31 cellular contexts compared by ENCODE assay signal in the genomic region with DNA sequence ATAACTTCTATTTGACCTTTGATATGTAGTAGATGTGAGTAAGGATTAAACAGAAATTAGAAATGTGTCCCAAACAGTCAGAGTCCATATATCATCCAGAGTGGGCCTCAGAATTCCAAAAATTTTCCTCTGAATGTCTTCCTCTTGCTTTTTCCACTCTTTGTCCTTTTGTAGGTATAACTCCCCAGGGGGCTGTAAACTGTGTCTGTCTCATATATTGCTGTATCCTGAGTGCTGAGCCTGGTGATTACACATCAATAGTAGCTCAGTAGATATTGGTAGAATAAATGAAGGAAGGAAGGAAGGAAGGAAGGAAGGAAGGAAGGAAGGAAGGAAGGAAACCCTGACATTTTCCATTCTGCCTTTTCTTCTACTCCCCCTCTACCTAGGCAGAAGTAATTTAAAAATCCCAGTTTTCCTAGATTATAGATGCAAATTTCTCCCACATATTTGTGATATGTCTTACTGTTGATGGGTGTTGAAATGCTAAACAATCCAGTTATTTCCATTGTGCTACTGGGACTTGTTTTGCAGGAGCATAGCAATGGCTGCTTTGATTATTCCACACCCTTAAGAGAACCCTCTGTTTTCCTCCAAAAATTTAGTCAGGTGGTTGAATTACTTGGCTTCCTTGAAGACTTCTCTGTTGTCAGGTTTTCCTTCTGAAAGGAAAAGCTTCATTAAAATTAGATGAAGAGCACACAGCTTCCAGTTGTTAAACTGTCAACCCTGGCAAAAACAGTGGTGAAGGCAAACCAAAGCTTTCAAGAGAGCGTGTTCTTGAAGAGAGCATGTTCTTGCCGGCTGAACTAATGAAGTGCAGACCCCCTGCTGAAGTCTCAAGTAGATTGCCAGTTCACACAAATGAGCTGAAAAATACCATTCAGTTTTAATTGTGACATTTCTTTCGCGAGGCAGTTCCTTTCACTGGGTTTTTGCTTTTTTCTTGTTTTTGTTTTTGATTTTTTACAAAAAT.
"Had no signal": no experiment of that assay in that cellular context is flagged by ENCODE, and none has a peak within 500 bp of the region (broad histone marks: within the 10 kb centered on the region; RNA-seq: fewer than 3 reads in every experiment).

No MANE protein-coding gene starts in this region.

- ATAC-seq: activated naive CD4-positive, alpha-beta T cell treated with anti-CD3 and anti-CD28 coated beads, Interleukin-2, amount 50 U/mL, for 72 hours; activated T-cell treated with anti-CD3 and anti-CD28 coated beads, Interleukin-2, amount 50 U/mL, for 72 hours; gastroesophageal sphincter; heart right ventricle; T-helper 17 cell; WTC11 had no signal

- DNase-seq: activated CD4-positive, alpha-beta memory T cell treated with anti-CD3 and anti-CD28 coated beads, Interleukin-2, amount 10 ng/mL, durations not matched to agents 7 days and 5 days; activated CD4-positive, alpha-beta T cell treated with anti-CD3 and anti-CD28 coated beads for 1 hour; activated CD4-positive, alpha-beta T cell treated with anti-CD3 and anti-CD28 coated beads for 4 hours; activated CD4-positive, alpha-beta T cell treated with anti-CD3 and anti-CD28 coated beads, Interleukin-2, amount 10 ng/mL, durations not matched to agents 7 days and 5 days; activated CD4-positive, alpha-beta T cell treated with anti-CD3 and anti-CD28 coated beads, Interleukin-2, amount 50 U/mL, for 4 hours; activated CD8-positive, alpha-beta memory T cell treated with anti-CD3 and anti-CD28 coated beads, Interleukin-2, amount 50 U/mL, for 48 hours; activated gamma-delta T cell; activated naive CD4-positive, alpha-beta T cell; activated naive CD4-positive, alpha-beta T cell treated with anti-CD3 and anti-CD28 coated beads, Interleukin-2, amount 10 ng/mL, durations not matched to agents 7 days and 5 days; activated naive CD8-positive, alpha-beta T cell treated with anti-CD3 and anti-CD28 coated beads, Interleukin-2, amount 10 ng/mL, durations not matched to agents 7 days and 5 days; activated T-cell treated with anti-CD3 and anti-CD28 coated beads for 4 hours; activated T-cell treated with anti-CD3 and anti-CD28 coated beads, Interleukin-2, amount 50 U/mL, for 24 hours; activated T-cell treated with anti-CD3 and anti-CD28 coated beads, Interleukin-2, amount 50 U/mL, for 72 hours; central memory CD4-positive, alpha-beta T cell; cerebellar nuclear complex; colonic mucosa; effector CD8-positive, alpha-beta T cell; endodermal cell; foreskin melanocyte; heart right ventricle; T-helper 1 cell; T-helper 17 cell; T1000 had no signal

- H3K4me3 ChIP-seq: ascending aorta, breast epithelium, cardiac muscle cell, colonic mucosa, esophagus muscularis mucosa, gastroesophageal sphincter, heart right ventricle had no signal

- H3K9me3 ChIP-seq: ascending aorta, breast epithelium, colonic mucosa, esophagus muscularis mucosa, gastroesophageal sphincter had no signal

- H3K27me3 ChIP-seq: ascending aorta, breast epithelium, cardiac muscle cell, colonic mucosa, esophagus muscularis mucosa, gastroesophageal sphincter, heart right ventricle had no signal

- H3K27ac ChIP-seq: ascending aorta, breast epithelium, cardiac muscle cell, colonic mucosa, esophagus muscularis mucosa, gastroesophageal sphincter, heart right ventricle, VCaP had no signal

- H3K4me1 ChIP-seq: ascending aorta, breast epithelium, colonic mucosa had no signal

- H3K36me3 ChIP-seq: ascending aorta, breast epithelium, cardiac muscle cell, colonic mucosa, esophagus muscularis mucosa, gastroesophageal sphincter, heart right ventricle had no signal
